15 cellular contexts compared by ENCODE assay signal in genomic region chr5:150507283-150508020, GRCh38. TPM values are rescaled to one million over a fixed set of nuclear protein-coding genes. Genes with fewer than 3 reads are reported as not detected.
DNase-seq lines count a peak whose midpoint lies in the region; ATAC-seq, FAIRE-seq and TF ChIP-seq lines count a peak whose summit lies in the region.
"Had no signal": no experiment of that assay in that cellular context is flagged by ENCODE, and none has a peak within 500 bp of the region (broad histone marks: within the 10 kb centered on the region; RNA-seq: fewer than 3 reads in every experiment).

No MANE protein-coding gene starts in this region.

- H3K27ac Mint-ChIP-seq in CD14-positive monocyte (peak overlapping the region; percentile 31 to 86 (median 66)), brain (peak overlapping the region; percentile 46 to 82 (median 63))
- H3K27ac Mint-ChIP-seq: stimulated activated naive CD8-positive, alpha-beta T cell treated with anti-CD3 and anti-CD28 coated beads, Interleukin-15, Interleukin-2, amounts not matched to agents 100 ng/mL and 50 ng/mL, for 24 hours had no signal

- H3K4me2 ChIP-seq in HepG2 (ENCODE audit: low read depth, low read length) (no peak overlapping the region), skeletal muscle satellite cell (ENCODE audit: low read length) (no peak overlapping the region)

- CTCF ChIA-PET in HepG2 (lab: Yijun Ruan, JAX; ENCODE audit: low intra/inter-chr PET ratio, low total read pairs), result no interaction called here

- TF ChIP-seq EP300 in HepG2 (IDR thresholded peaks at IDR 0.05; ENCODE audit: low read depth in 2 of 2, low read length in 2 of 2), result no peak
- TF ChIP-seq EP300 in HepG2 (CRISPR knock-in tag; IDR thresholded peaks at IDR 0.05; ENCODE audit: borderline replicate concordance), result no peak

- H3K9me3 Mint-ChIP-seq in CD14-positive monocyte (peaks cover 0 to 2% (median 0%) of the 10 kb centered on the region in 7 donors), brain (no peaks in the 10 kb centered on the region)
- H3K9me3 Mint-ChIP-seq: stimulated activated naive CD8-positive, alpha-beta T cell treated with anti-CD3 and anti-CD28 coated beads, Interleukin-15, Interleukin-2, amounts not matched to agents 100 ng/mL and 50 ng/mL, for 24 hours had no signal

- H3K36me3 ChIP-seq in HepG2 (replicated peaks in 1 of 2; ENCODE audit: control insufficient read depth in 1 of 2, insufficient read depth in 2 of 2, low read length in 2 of 2) (peaks cover 2 to 3% of the 10 kb centered on the region in 2 experiments; a peak in 2 of 5 replicates), skeletal muscle satellite cell (ENCODE audit: insufficient read depth, low read length) (peaks cover 9% of the 10 kb centered on the region)

- peaks cover 81% of the 10 kb centered on the region for H3K79me2 ChIP-seq in HepG2 (ENCODE audit: insufficient read depth, low read length)

- no peak for TF ChIP-seq RAD21 in HepG2 (CRISPR knock-in tag; IDR thresholded peaks at IDR 0.05)

- peaks cover 0 to 3% (median 0%) of the 10 kb centered on the region in 3 donors for H3K27me3 Mint-ChIP-seq in CD14-positive monocyte (ENCODE audit: low read depth in 3 of 3)
- peaks cover 3% of the 10 kb centered on the region for H3K27me3 Mint-ChIP-seq in brain
- H3K27me3 Mint-ChIP-seq: stimulated activated naive CD8-positive, alpha-beta T cell treated with anti-CD3 and anti-CD28 coated beads, Interleukin-15, Interleukin-2, amounts not matched to agents 100 ng/mL and 50 ng/mL, for 24 hours had no signal

- H3K27me3 ChIP-seq in HepG2 (ENCODE audit: control insufficient read depth in 1 of 2, insufficient read depth in 2 of 2, low read length in 2 of 2) (no peaks in the 10 kb centered on the region), skeletal muscle satellite cell (ENCODE audit: control insufficient read depth, insufficient read depth, low read length) (no peaks in the 10 kb centered on the region)

- in situ Hi-C loops in HepG2 (cut with HindIII; ENCODE audit: extremely low pct_ligation_motif_present, low pct_unique_long_range_greater_than_20kb), result no loop called here

- H3K4me1 Mint-ChIP-seq in CD14-positive monocyte (peaks cover 55% of the 10 kb centered on the region), brain (peaks cover 90% of the 10 kb centered on the region)

- H3K4me3 ChIP-seq in HepG2 (replicated peaks in 1 of 3; ENCODE audit: insufficient read depth in 1 of 3, low read depth in 2 of 3, low read length in 3 of 3), result no peak overlapping the region
- no peak overlapping the region for H3K4me3 ChIP-seq in skeletal muscle satellite cell (ENCODE audit: low read length)
- H3K4me3 ChIP-seq: SK-N-MC had no signal

- intact Hi-C loops in CD14-positive monocyte (cut with micrococcal nuclease), result no loop called here
- intact Hi-C loops in HepG2 (cut with micrococcal nuclease; ENCODE audit: unreplicated experiment), result no loop called here

- TF ChIP-seq POLR2A in HepG2 (IDR thresholded peaks at IDR 0.05; ENCODE audit: insufficient read depth in 1 of 2, low read depth in 2 of 2, low read length in 2 of 2), result no peak

- no peak overlapping the region for H2AFZ ChIP-seq in HepG2 (ENCODE audit: low read length)

- TF ChIP-seq CTCF in CD14-positive monocyte (IDR thresholded peaks at IDR 0.05) (no peak), brain (conservative IDR thresholded peaks at IDR 0.05) (no peak), HepG2 (CRISPR knock-in tag; IDR thresholded peaks at IDR 0.05) (no peak)

- 0 out of 2 replicates have a peak overlapping the region, but pooled peaks have one; percentile 14 for H3K9ac ChIP-seq in HepG2 (ENCODE audit: insufficient read depth, low read depth, low read length)
- peak overlapping the region; percentile 15 for H3K9ac ChIP-seq in skeletal muscle satellite cell (ENCODE audit: low read depth, low read length)

- H3K4me1 ChIP-seq in HepG2 (ENCODE audit: insufficient read depth, low read length), result peaks cover 99% of the 10 kb centered on the region
- H3K4me1 ChIP-seq in skeletal muscle satellite cell (ENCODE audit: control insufficient read depth, insufficient read depth, low read length), result peaks cover 78% of the 10 kb centered on the region

- H3K4me3 Mint-ChIP-seq in CD14-positive monocyte (no peak overlapping the region), brain (no peak overlapping the region)
- H3K4me3 Mint-ChIP-seq: stimulated activated naive CD8-positive, alpha-beta T cell treated with anti-CD3 and anti-CD28 coated beads, Interleukin-15, Interleukin-2, amounts not matched to agents 100 ng/mL and 50 ng/mL, for 24 hours had no signal

- H3K9me3 ChIP-seq in HepG2 (ENCODE audit: low read length) (no peaks in the 10 kb centered on the region), skeletal muscle satellite cell (replicated peaks; ENCODE audit: low read length) (no peaks in the 10 kb centered on the region)

- POLR2A ChIA-PET in HepG2 (lab: Yijun Ruan, JAX), result no interaction called here

- H3K27ac ChIP-seq in HepG2 (ENCODE audit: extremely low read length, insufficient read depth, low read length), result peak overlapping the region; percentile 27
- H3K27ac ChIP-seq: SK-N-MC had no signal

- 97% methylated on average over 6 of the region's 8 CpGs for WGBS in HepG2 (ENCODE audit: low lambda C conversion rate)

- no TSS peak for BruUV-seq in HepG2 (replicated peaks; lab: Mats Ljungman, UMichigan)

- no peak for DNase-seq in CD14-positive monocyte (ENCODE audit: low spot score)
- DNase-seq in HepG2 (ENCODE audit: low spot score), result no peak
- no peak for DNase-seq in NOMO-1 treated with DMSO at 0.1 percent for 48 hours (lab: John Stamatoyannopoulos, UW; ENCODE audit: unreplicated experiment)
- no peak for DNase-seq in stimulated activated naive CD4-positive, alpha-beta T cell (lab: John Stamatoyannopoulos, UW)
- DNase-seq in SIG-M5 (lab: John Stamatoyannopoulos, UW), result no peak
- DNase-seq: activated CD4-positive, alpha-beta T cell treated with anti-CD3 and anti-CD28 coated beads for 1 hour; cortex of kidney; NCI-H1417 treated with DMSO at 0.1 percent for 48 hours; NCI-H774; stimulated activated CD4-positive, alpha-beta T cell treated with anti-CD3 and anti-CD28 coated beads, Interleukin-1b, Interleukin-23, amount 100 ng/mL, for 48 hours had no signal

- ATAC-seq in HepG2 (no peak), HG03097 (IDR thresholded peaks at IDR 0.05; ENCODE audit: low FRiP score, unreplicated experiment) (no peak)

- H4K20me1 ChIP-seq in HepG2 (ENCODE audit: insufficient read depth, low read length), result peaks cover 20% of the 10 kb centered on the region

- H3K36me3 Mint-ChIP-seq in CD14-positive monocyte (peaks cover 13 to 22% of the 10 kb centered on the region in 2 donors), brain (no peaks in the 10 kb centered on the region)

- FAIRE-seq in HepG2 (lab: Jason Lieb, UNC), result no peak

RNA-seq across cellular contexts. Expression of gene NDST1, which starts 0.5 kb away (rescaled TPM):
- 1 to 10 TPM; 7.0 to 7.5 TPM for polyA plus RNA-seq in CD14-positive monocyte
- polyA plus RNA-seq in brain (ENCODE audit: insufficient read depth, low read depth, low replicate concordance), result 40.0 TPM
- 22.1 and 26.2 TPM in 2 replicates for total RNA-seq in HepG2 (2016; rRNA removed; fragmentation: Illumina TruSeq; extraction: Trizol)
- total RNA-seq in HepG2 (2016; cell fraction: cytosol; rRNA removed; fragmentation: Illumina TruSeq; extraction: Trizol; ENCODE audit: low read depth), result 6.5 and 8.8 TPM in 2 replicates
- total RNA-seq in HepG2 (2016; cell fraction: insoluble cytoplasmic fraction; rRNA removed; fragmentation: Illumina TruSeq; extraction: Trizol), result 19.6 and 25.2 TPM in 2 replicates
- 16.4 and 18.4 TPM in 2 replicates for total RNA-seq in HepG2 (2016; cell fraction: membrane; rRNA removed; fragmentation: Illumina TruSeq; extraction: Trizol)
- total RNA-seq in HepG2 (2016; cell fraction: nucleus; rRNA removed; fragmentation: Illumina TruSeq; extraction: Trizol), result 25.2 and 29.3 TPM in 2 replicates
- polyA plus RNA-seq in HepG2 (2011; rRNA removed), result 23.8 and 35.0 TPM in 2 replicates
- 18.9 and 20.3 TPM in 2 replicates for polyA plus RNA-seq in HepG2 (2011; cell fraction: cytosol; rRNA removed)
- 67.6 and 71.1 TPM in 2 replicates for polyA plus RNA-seq in HepG2 (2011; cell fraction: nucleus; rRNA removed)
- 36.0 and 40.8 TPM in 2 replicates for polyA plus RNA-seq in HepG2 (2012)
- polyA plus RNA-seq in HepG2 (2016; cell fraction: cytosol; fragmentation: Illumina TruSeq; extraction: Trizol; ENCODE audit: low read depth), result 2.7 and 3.1 TPM in 2 replicates
- 15.4 and 18.3 TPM in 2 replicates for polyA plus RNA-seq in HepG2 (2016; cell fraction: insoluble cytoplasmic fraction; fragmentation: Illumina TruSeq; extraction: Trizol; ENCODE audit: low read depth)
- polyA plus RNA-seq in HepG2 (2016; cell fraction: membrane; fragmentation: Illumina TruSeq; extraction: Trizol; ENCODE audit: low read depth), result 7.8 TPM in 2 replicates
- 29.1 and 30.9 TPM in 2 replicates for polyA plus RNA-seq in HepG2 (2016; cell fraction: nucleus; fragmentation: Illumina TruSeq; extraction: Trizol; ENCODE audit: insufficient read depth, low read depth)
- 12.5 and 73.9 TPM in 2 replicates for polyA minus RNA-seq in HepG2 (2011; rRNA and poly(A)+ RNA removed; ENCODE audit: low replicate concordance)
- 20.8 and 29.5 TPM in 2 replicates for polyA minus RNA-seq in HepG2 (2011; cell fraction: cytosol; rRNA and poly(A)+ RNA removed)
- 55.1 and 55.2 TPM in 2 replicates for polyA minus RNA-seq in HepG2 (2011; cell fraction: nucleus; rRNA and poly(A)+ RNA removed)
- 51.2 and 52.4 TPM in 2 replicates for total RNA-seq in skeletal muscle satellite cell (2012; rRNA removed)

RNA-seq across cellular contexts. Expression of gene RPS14, which starts 57.9 kb away (rescaled TPM):
- 1,000 to 10,000 TPM; 2,768 to 3,499 TPM for polyA plus RNA-seq in CD14-positive monocyte
- 2,096 TPM for polyA plus RNA-seq in brain (ENCODE audit: insufficient read depth, low read depth, low replicate concordance)
- total RNA-seq in HepG2 (2016; rRNA removed; fragmentation: Illumina TruSeq; extraction: Trizol), result 2,116 and 2,466 TPM in 2 replicates
- total RNA-seq in HepG2 (2016; cell fraction: cytosol; rRNA removed; fragmentation: Illumina TruSeq; extraction: Trizol; ENCODE audit: low read depth), result 3,305 and 3,520 TPM in 2 replicates
- 2,149 and 2,588 TPM in 2 replicates for total RNA-seq in HepG2 (2016; cell fraction: insoluble cytoplasmic fraction; rRNA removed; fragmentation: Illumina TruSeq; extraction: Trizol)
- total RNA-seq in HepG2 (2016; cell fraction: membrane; rRNA removed; fragmentation: Illumina TruSeq; extraction: Trizol), result 4,929 and 5,069 TPM in 2 replicates
- 644 and 721 TPM in 2 replicates for total RNA-seq in HepG2 (2016; cell fraction: nucleus; rRNA removed; fragmentation: Illumina TruSeq; extraction: Trizol)
- 3,058 and 3,295 TPM in 2 replicates for polyA plus RNA-seq in HepG2 (2011; rRNA removed)
- 6,315 and 8,239 TPM in 2 replicates for polyA plus RNA-seq in HepG2 (2011; cell fraction: cytosol; rRNA removed)
- 1,184 and 1,580 TPM in 2 replicates for polyA plus RNA-seq in HepG2 (2011; cell fraction: nucleus; rRNA removed)
- polyA plus RNA-seq in HepG2 (2012), result 3,506 and 4,895 TPM in 2 replicates
- 3,347 and 3,785 TPM in 2 replicates for polyA plus RNA-seq in HepG2 (2016; cell fraction: cytosol; fragmentation: Illumina TruSeq; extraction: Trizol; ENCODE audit: low read depth)
- polyA plus RNA-seq in HepG2 (2016; cell fraction: insoluble cytoplasmic fraction; fragmentation: Illumina TruSeq; extraction: Trizol; ENCODE audit: low read depth), result 2,246 and 2,277 TPM in 2 replicates
- 4,452 and 4,569 TPM in 2 replicates for polyA plus RNA-seq in HepG2 (2016; cell fraction: membrane; fragmentation: Illumina TruSeq; extraction: Trizol; ENCODE audit: low read depth)
- polyA plus RNA-seq in HepG2 (2016; cell fraction: nucleus; fragmentation: Illumina TruSeq; extraction: Trizol; ENCODE audit: insufficient read depth, low read depth), result 1,056 and 1,136 TPM in 2 replicates
- 795 and 1,496 TPM in 2 replicates for polyA minus RNA-seq in HepG2 (2011; rRNA and poly(A)+ RNA removed; ENCODE audit: low replicate concordance)
- 375 and 432 TPM in 2 replicates for polyA minus RNA-seq in HepG2 (2011; cell fraction: cytosol; rRNA and poly(A)+ RNA removed)
- 180 and 283 TPM in 2 replicates for polyA minus RNA-seq in HepG2 (2011; cell fraction: nucleus; rRNA and poly(A)+ RNA removed)
- 3,190 and 4,225 TPM in 2 replicates for total RNA-seq in skeletal muscle satellite cell (2012; rRNA removed)
